In the genomic region with DNA sequence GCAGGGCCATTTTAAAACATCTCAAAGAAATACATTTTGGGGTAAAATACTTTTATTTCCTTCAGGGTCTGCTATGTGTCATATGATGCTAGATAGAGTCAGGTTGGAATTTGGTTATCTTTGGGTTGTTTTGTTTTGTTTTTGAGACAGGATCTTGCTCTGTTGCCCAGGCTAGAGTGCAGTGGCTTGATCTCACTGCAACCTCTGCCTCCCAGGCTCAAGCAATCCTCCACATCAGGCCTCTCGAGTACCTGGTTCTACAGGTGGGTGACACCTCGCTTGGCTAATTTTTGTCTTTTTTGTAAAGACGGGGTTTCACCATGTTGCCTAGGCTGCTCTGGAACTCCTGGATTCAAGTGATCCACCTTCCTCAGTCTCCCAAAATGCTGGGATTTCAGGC, we compare ENCODE assay signal across 28 cellular contexts. TPM values are rescaled to one million over a fixed set of nuclear protein-coding genes. Genes with fewer than 3 reads are reported as not detected.
DNase-seq lines count a peak whose midpoint lies in the region; ATAC-seq, FAIRE-seq and TF ChIP-seq lines count a peak whose summit lies in the region.
"Had no signal": no experiment of that assay in that cellular context is flagged by ENCODE, and none has a peak within 500 bp of the region (broad histone marks: within the 10 kb centered on the region; RNA-seq: fewer than 3 reads in every experiment).

No MANE protein-coding gene starts in this region.

- WGBS in GM12878 (ENCODE audit: insufficient coverage, insufficient replicate concordance, low lambda C conversion rate, missing lambda C conversion rate): 98% methylated on average over 3 of the region's 3 CpGs

- H3K9ac ChIP-seq in GM12878 (ENCODE audit: control insufficient read depth, insufficient read depth, low read length): no peak overlapping the region
- H3K9ac ChIP-seq: KMS-11 had no signal

- H3K27me3 ChIP-seq in GM23338 (ENCODE audit: insufficient read depth): no peaks in the 10 kb centered on the region
- no peaks in the 10 kb centered on the region for H3K27me3 ChIP-seq in GM12878 (replicated peaks in 1 of 2; ENCODE audit: control insufficient read depth in 2 of 2, insufficient read depth in 2 of 2, low read length in 1 of 2)
- H3K27me3 ChIP-seq: BE2C had no signal

- ATAC-seq in activated CD8-positive, alpha-beta T cell treated with anti-CD3 and anti-CD28 coated beads, Interleukin-2, amount 10 ng/mL, durations not matched to agents 7 days and 5 days: no peak
- no peak for ATAC-seq in activated CD8-positive, alpha-beta T cell treated with anti-CD3 and anti-CD28 coated beads for 36 hours
- ATAC-seq in GM23338 (no peak), GM12878 (no peak), GM21786 (IDR thresholded peaks at IDR 0.05; ENCODE audit: unreplicated experiment) (no peak)
- ATAC-seq in stimulated activated naive CD8-positive, alpha-beta T cell treated with anti-CD3 and anti-CD28 coated beads, Interleukin-15, Interleukin-2, amounts not matched to agents 100 U/mL and 50 U/mL, for 24 hours: no peak

- intact Hi-C loops in activated CD8-positive, alpha-beta T cell treated with anti-CD3 and anti-CD28 coated beads for 36 hours (cut with micrococcal nuclease): no loop called here
- intact Hi-C loops in GM12878 (cut with micrococcal nuclease; ENCODE audit: unreplicated experiment): no loop called here

- H3K79me2 ChIP-seq in GM23338 (replicated peaks; ENCODE audit: insufficient read depth) (peaks cover 90% of the 10 kb centered on the region), GM12878 (ENCODE audit: control insufficient read depth, insufficient read depth, low read length) (peaks cover 21% of the 10 kb centered on the region)

- H3K9me3 Mint-ChIP-seq in activated CD8-positive, alpha-beta T cell treated with anti-CD3 and anti-CD28 coated beads, Interleukin-2, amount 10 ng/mL, durations not matched to agents 7 days and 5 days (ENCODE audit: insufficient read depth): no peaks in the 10 kb centered on the region
- H3K9me3 Mint-ChIP-seq in activated CD8-positive, alpha-beta T cell treated with anti-CD3 and anti-CD28 coated beads for 36 hours: no peaks in the 10 kb centered on the region
- H3K9me3 Mint-ChIP-seq in GM23338: no peaks in the 10 kb centered on the region
- no peaks in the 10 kb centered on the region for H3K9me3 Mint-ChIP-seq in neural crest cell
- H3K9me3 Mint-ChIP-seq: CD14-positive monocyte, IgD-negative memory B cell had no signal

- POLR2A ChIA-PET in activated CD8-positive, alpha-beta T cell treated with anti-CD3 and anti-CD28 coated beads, Interleukin-2, amount 10 ng/mL, durations not matched to agents 7 days and 5 days (lab: Charles Lee): interaction anchor here (0.6 to 1.6 kb wide), 2 partner anchors 32 to 137 kb away, joined by 3 read pairs; a partner anchor contains a TSS
- POLR2A ChIA-PET in activated CD8-positive, alpha-beta T cell treated with anti-CD3 and anti-CD28 coated beads for 36 hours (lab: Charles Lee): interaction anchor here (0.7 kb wide), 1 partner anchor 13 kb away, joined by 3 read pairs; no protein-coding TSS in a partner anchor
- POLR2A ChIA-PET in GM12878 (lab: Charles Lee): no interaction called here

- H3K4me3 ChIP-seq in GM23338 (no peak overlapping the region), GM12878 (no peak overlapping the region)
- H3K4me3 ChIP-seq: SK-N-MC had no signal

- no peaks in the 10 kb centered on the region for H3K9me2 ChIP-seq in GM23338 (ENCODE audit: insufficient read depth)

- TF ChIP-seq CTCF in activated CD8-positive, alpha-beta T cell treated with anti-CD3 and anti-CD28 coated beads for 36 hours (IDR thresholded peaks at IDR 0.05): no peak
- TF ChIP-seq CTCF in GM23338 (conservative IDR thresholded peaks at IDR 0.05; ENCODE audit: low read depth in 2 of 2): no peak
- TF ChIP-seq CTCF in GM12878 (IDR thresholded peaks at IDR 0.05 in 2 of 3, conservative IDR thresholded peaks at IDR 0.05 in 1 of 3; ENCODE audit: control insufficient read depth in 2 of 3, extremely low read depth in 1 of 3, insufficient read depth in 1 of 3, low read depth in 3 of 3, low read length in 3 of 3): no peak
- TF ChIP-seq CTCF in neural crest cell (conservative IDR thresholded peaks at IDR 0.05): no peak

- H3K4me2 ChIP-seq in GM23338: no peak overlapping the region
- no peak overlapping the region for H3K4me2 ChIP-seq in GM12878 (ENCODE audit: control insufficient read depth, insufficient read depth)
- H3K4me2 ChIP-seq: KMS-11 had no signal

- no peaks in the 10 kb centered on the region for H3K9me3 ChIP-seq in GM12878 (replicated peaks; ENCODE audit: control insufficient read depth, insufficient read depth, low read length)
- H3K9me3 ChIP-seq: BE2C had no signal

- no peaks in the 10 kb centered on the region for H3F3A ChIP-seq in GM23338 (replicated peaks; ENCODE audit: low read depth)

- no peak for DNase-seq in activated CD8-positive, alpha-beta T cell treated with anti-CD3 and anti-CD28 coated beads, Interleukin-2, amount 10 ng/mL, durations not matched to agents 7 days and 5 days
- DNase-seq in activated CD8-positive, alpha-beta T cell treated with anti-CD3 and anti-CD28 coated beads for 36 hours: no peak
- DNase-seq in GM23338 (ENCODE audit: low spot score) (no peak), GM12878 (ENCODE audit: low read depth, low spot score) (no peak), neural crest cell (ENCODE audit: low read depth, low spot score) (no peak), NCI-H146 (lab: John Stamatoyannopoulos, UW) (no peak)
- DNase-seq in stimulated activated naive CD8-positive, alpha-beta T cell treated with anti-CD3 and anti-CD28 coated beads, Interleukin-15, Interleukin-2, amounts not matched to agents 100 U/mL and 50 U/mL, for 24 hours: no peak
- DNase-seq: 8988T, ACHN, BE2C, GOT3, HCEC 1CT, MM.1S, NCI-H1694 treated with DMSO at 0.1 percent for 48 hours, NCI-H2081, NCI-H2227 treated with DMSO at 0.1 percent for 48 hours, NCI-H510A, NCI-H69, OCI-M1, SIG-M5 had no signal

- peaks cover 41% of the 10 kb centered on the region for H4K20me1 ChIP-seq in GM23338 (replicated peaks; ENCODE audit: insufficient read depth)
- no peaks in the 10 kb centered on the region for H4K20me1 ChIP-seq in GM12878 (ENCODE audit: control insufficient read depth, insufficient read depth)

- H3K36me3 ChIP-seq in GM23338 (ENCODE audit: insufficient read depth): no peaks in the 10 kb centered on the region
- H3K36me3 ChIP-seq in GM12878 (ENCODE audit: control insufficient read depth in 2 of 2, insufficient read depth in 2 of 2, low read length in 1 of 2): no peaks in the 10 kb centered on the region
- H3K36me3 ChIP-seq: BE2C had no signal

- no peak overlapping the region for H3K4me3 Mint-ChIP-seq in activated CD8-positive, alpha-beta T cell treated with anti-CD3 and anti-CD28 coated beads, Interleukin-2, amount 10 ng/mL, durations not matched to agents 7 days and 5 days
- H3K4me3 Mint-ChIP-seq in activated CD8-positive, alpha-beta T cell treated with anti-CD3 and anti-CD28 coated beads for 36 hours: no peak overlapping the region
- H3K4me3 Mint-ChIP-seq in GM23338 (no peak overlapping the region), neural crest cell (no peak overlapping the region)
- H3K4me3 Mint-ChIP-seq: CD14-positive monocyte had no signal

- TSS peak; percentile 31 for BruUV-seq in GM12878 (replicated peaks; lab: Mats Ljungman, UMichigan)

- SMC1A ChIA-PET in GM12878 (lab: Charles Lee; ENCODE audit: uncharacterized antibody, unreplicated experiment): interaction anchor here (0.6 to 3.9 kb wide), 7 partner anchors 13 to 83 kb away, joined by 4 to 17 read pairs (median 5); no protein-coding TSS in a partner anchor

- CTCF ChIA-PET in activated CD8-positive, alpha-beta T cell treated with anti-CD3 and anti-CD28 coated beads, Interleukin-2, amount 10 ng/mL, durations not matched to agents 7 days and 5 days (lab: Charles Lee): no interaction called here
- CTCF ChIA-PET in activated CD8-positive, alpha-beta T cell treated with anti-CD3 and anti-CD28 coated beads for 36 hours (lab: Charles Lee): interaction anchor here (1.5 kb wide), 1 partner anchor 81 kb away, joined by 5 read pairs; no protein-coding TSS in a partner anchor
- CTCF ChIA-PET in GM12878 (lab: Yijun Ruan, JAX): interaction anchor here (0.6 to 2.8 kb wide), 2 partner anchors 14 to 104 kb away, joined by 3 to 8 read pairs; no protein-coding TSS in a partner anchor

- in situ Hi-C loops in GM12878 (cut with MboI): no loop called here

- H3K4me1 Mint-ChIP-seq in activated CD8-positive, alpha-beta T cell treated with anti-CD3 and anti-CD28 coated beads, Interleukin-2, amount 10 ng/mL, durations not matched to agents 7 days and 5 days (ENCODE audit: low read depth): peaks cover 65% of the 10 kb centered on the region
- peaks cover 58% of the 10 kb centered on the region for H3K4me1 Mint-ChIP-seq in activated CD8-positive, alpha-beta T cell treated with anti-CD3 and anti-CD28 coated beads for 36 hours (ENCODE audit: low read depth)
- H3K4me1 Mint-ChIP-seq in GM23338 (peaks cover 5% of the 10 kb centered on the region; the same call in 2 of the 3 replicates), neural crest cell (peaks cover 20% of the 10 kb centered on the region)

- TF ChIP-seq EP300 in GM12878 (IDR thresholded peaks at IDR 0.05; ENCODE audit: borderline replicate concordance in 1 of 2, control insufficient read depth in 1 of 2, low read depth in 2 of 2, low read length in 2 of 2): no peak

- no peak for TF ChIP-seq POLR2A in GM12878 (IDR thresholded peaks at IDR 0.05; ENCODE audit: low read depth, low read length)

- H2AFZ ChIP-seq in GM23338 (no peak overlapping the region), GM12878 (ENCODE audit: control insufficient read depth, low read depth, low read length) (no peak overlapping the region)

- H3K27ac Mint-ChIP-seq in activated CD8-positive, alpha-beta T cell treated with anti-CD3 and anti-CD28 coated beads, Interleukin-2, amount 10 ng/mL, durations not matched to agents 7 days and 5 days: peak overlapping the region; percentile 60
- H3K27ac Mint-ChIP-seq in activated CD8-positive, alpha-beta T cell treated with anti-CD3 and anti-CD28 coated beads for 36 hours: no peak overlapping the region
- H3K27ac Mint-ChIP-seq in GM23338 (no peak overlapping the region), neural crest cell (ENCODE audit: unreplicated experiment) (peak overlapping the region; percentile 50)
- H3K27ac Mint-ChIP-seq: IgD-negative memory B cell had no signal

- H3K27ac ChIP-seq in GM23338 (ENCODE audit: low read depth) (0 out of 2 replicates have a peak overlapping the region, but pooled peaks have one; percentile 0), GM12878 (ENCODE audit: control insufficient read depth, insufficient read depth) (no peak overlapping the region)
- H3K27ac ChIP-seq: HL-60, KMS-11, SK-N-MC had no signal

- RAD21 ChIA-PET in GM12878 (lab: Charles Lee; ENCODE audit: unreplicated experiment): interaction anchor here (0.6 to 1.8 kb wide), 6 partner anchors 13 to 259 kb away, joined by 3 to 5 read pairs (median 4); no protein-coding TSS in a partner anchor

- FAIRE-seq in GM12878 (lab: Jason Lieb, UNC): no peak
- FAIRE-seq: D721Med, RCC 7860 had no signal

- H3K36me3 Mint-ChIP-seq in activated CD8-positive, alpha-beta T cell treated with anti-CD3 and anti-CD28 coated beads, Interleukin-2, amount 10 ng/mL, durations not matched to agents 7 days and 5 days (ENCODE audit: low read depth): peaks cover 16% of the 10 kb centered on the region
- H3K36me3 Mint-ChIP-seq in activated CD8-positive, alpha-beta T cell treated with anti-CD3 and anti-CD28 coated beads for 36 hours (ENCODE audit: low read depth): peaks cover 3% of the 10 kb centered on the region
- H3K36me3 Mint-ChIP-seq in GM23338 (ENCODE audit: low read depth) (no peaks in the 10 kb centered on the region; the same call in 2 of the 3 replicates), neural crest cell (ENCODE audit: low read depth) (peaks cover 3% of the 10 kb centered on the region)
- H3K36me3 Mint-ChIP-seq: IgD-negative memory B cell had no signal

- no peaks in the 10 kb centered on the region for H3K27me3 Mint-ChIP-seq in activated CD8-positive, alpha-beta T cell treated with anti-CD3 and anti-CD28 coated beads, Interleukin-2, amount 10 ng/mL, durations not matched to agents 7 days and 5 days (ENCODE audit: low read depth)
- no peaks in the 10 kb centered on the region for H3K27me3 Mint-ChIP-seq in activated CD8-positive, alpha-beta T cell treated with anti-CD3 and anti-CD28 coated beads for 36 hours
- H3K27me3 Mint-ChIP-seq in GM23338 (ENCODE audit: insufficient read depth, low read depth, poor library complexity) (peaks cover 7% of the 10 kb centered on the region), neural crest cell (ENCODE audit: low read depth) (no peaks in the 10 kb centered on the region)
- H3K27me3 Mint-ChIP-seq: IgD-negative memory B cell had no signal

- TF ChIP-seq RAD21 in GM12878 (IDR thresholded peaks at IDR 0.05; ENCODE audit: insufficient read depth, low read depth, low read length): no peak

- H3K4me1 ChIP-seq in GM23338 (ENCODE audit: insufficient read depth): 0 out of 2 replicates have a peak, but pooled peaks cover 2% of the 10 kb centered on the region
- H3K4me1 ChIP-seq in GM12878 (ENCODE audit: control insufficient read depth, insufficient read depth, low read length): peaks cover 30% of the 10 kb centered on the region
- H3K4me1 ChIP-seq: BE2C had no signal

RNA-seq across cellular contexts. Expression of a gene that starts 17.3 kb away (rescaled TPM):
- total RNA-seq in activated CD8-positive, alpha-beta T cell treated with anti-CD3 and anti-CD28 coated beads, Interleukin-2, amount 10 ng/mL, durations not matched to agents 7 days and 5 days: 10 to 100 TPM; 78.5 to 81.1 TPM
- total RNA-seq in activated CD8-positive, alpha-beta T cell treated with anti-CD3 and anti-CD28 coated beads for 36 hours: 10 to 100 TPM; 40.6 to 44.3 TPM
- 49.1 and 56.3 TPM in 2 replicates for total RNA-seq in GM23338 (2014; rRNA removed; shearing (Covaris generic))
- polyA plus RNA-seq in GM23338 (2016; fragmentation: Nextera tagmentation; extraction: Ambion mirVana): 25.6 and 28.1 TPM in 2 replicates
- 297 and 334 TPM in 2 replicates for total RNA-seq in GM12878 (2013; cell fraction: nucleolus; rRNA removed)
- total RNA-seq in GM12878 (2014; rRNA removed): 101 and 102 TPM in 2 replicates
- total RNA-seq in GM12878 (2014; rRNA removed; fragmentation: Illumina TruSeq; extraction: Trizol): 96.5 and 106 TPM in 2 replicates
- 91.3 and 94.2 TPM in 2 replicates for total RNA-seq in GM12878 (2021)
- 37.7 TPM for polyA plus RNA-seq in GM12878 (2011; ENCODE audit: low read depth)
- 93.6 and 157 TPM in 2 replicates for polyA plus RNA-seq in GM12878 (2011; rRNA removed)
- 167 and 190 TPM in 2 replicates for polyA plus RNA-seq in GM12878 (2011; cell fraction: cytosol; rRNA removed)
- polyA plus RNA-seq in GM12878 (2011; cell fraction: nucleus; rRNA removed): 172 and 245 TPM in 2 replicates
- 46.8 and 47.7 TPM in 2 replicates for polyA plus RNA-seq in GM12878 (2012)
- polyA plus RNA-seq in GM12878 (2014; fragmentation: Illumina TruSeq; extraction: Trizol): 127 and 135 TPM in 2 replicates
- polyA plus RNA-seq in GM12878 (2014; fragmentation: Nextera tagmentation; extraction: Ambion mirVana): 10 to 100 TPM; 15.6 to 24.1 TPM
- polyA plus RNA-seq in GM12878 (2014; rRNA removed): 63.8 and 78.9 TPM in 2 replicates
- polyA plus RNA-seq in GM12878 (2016; fragmentation: Nextera tagmentation; extraction: Ambion mirVana): 10 to 100 TPM; 15.7 to 16.6 TPM
- 392 and 436 TPM in 2 replicates for polyA minus RNA-seq in GM12878 (2011; rRNA and poly(A)+ RNA removed)
- polyA minus RNA-seq in GM12878 (2011; cell fraction: cytosol; rRNA and poly(A)+ RNA removed): 76.6 and 77.9 TPM in 2 replicates
- polyA minus RNA-seq in GM12878 (2011; cell fraction: nucleus; rRNA and poly(A)+ RNA removed): 140 and 188 TPM in 2 replicates
- total RNA-seq in neural crest cell: 113 and 116 TPM in 2 replicates

Comparison
In these comparisons a context has a peak if more than half of its experiments do, and no peak if none do; other contexts are left out.
1. H3K27ac Mint-ChIP-seq: peak in activated CD8-positive, alpha-beta T cell treated with anti-CD3 and anti-CD28 coated beads, Interleukin-2, amount 10 ng/mL, durations not matched to agents 7 days and 5 days (single experiment) and neural crest cell (single experiment); none in activated CD8-positive, alpha-beta T cell treated with anti-CD3 and anti-CD28 coated beads for 36 hours (single experiment) and GM23338 (single experiment).